3 cellular contexts compared by ENCODE assay signal in the genomic region with DNA sequence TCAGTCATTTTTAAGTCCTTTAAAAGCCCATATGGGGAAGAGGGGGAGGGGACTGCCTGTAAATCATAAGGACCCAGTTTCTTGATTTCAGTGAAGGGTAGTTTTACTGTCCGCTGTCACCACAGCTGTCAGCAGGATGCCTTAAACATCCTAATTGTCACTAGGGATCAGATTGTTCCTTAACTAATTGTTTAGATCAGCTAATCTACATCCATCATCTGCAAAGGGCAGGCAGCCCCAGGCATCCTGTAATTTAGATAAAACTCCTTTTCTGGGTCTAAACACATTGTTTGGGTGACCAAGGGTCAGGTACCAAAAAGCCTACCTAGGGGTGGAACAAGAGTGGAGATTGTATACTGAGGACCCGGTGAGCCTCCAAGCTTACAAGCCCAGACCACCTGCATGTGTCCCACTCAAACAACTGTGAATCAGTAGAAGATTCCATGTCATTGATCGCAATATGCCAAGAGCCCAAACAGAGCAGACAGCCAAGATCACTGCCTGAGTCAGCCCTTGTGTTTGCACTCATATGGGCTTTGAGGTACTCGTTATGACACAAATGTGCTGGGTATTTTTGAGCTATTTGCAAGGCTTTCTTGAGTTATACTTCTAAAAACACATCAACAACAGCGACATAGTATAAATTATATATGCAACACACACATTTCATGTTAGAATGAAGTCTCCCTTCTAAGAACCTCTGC.
TF ChIP-seq lines count a peak whose summit lies in the region.

No MANE protein-coding gene starts in this region.

TF ChIP-seq in SK-N-SH, 30 proteins besides CTCF, POLR2A, EP300 and RAD21:
- TF ChIP-seq FOSL2 (IDR thresholded peaks at IDR 0.05; ENCODE audit: borderline replicate concordance, low read depth) (no peak), GATA2 (CRISPR knock-in tag; IDR thresholded peaks at IDR 0.05) (peak; percentile 60), MEF2A (IDR thresholded peaks at IDR 0.05; ENCODE audit: borderline replicate concordance, low read depth) (no peak), POLR2AphosphoS5 (IDR thresholded peaks at IDR 0.05; ENCODE audit: low read depth, low read length) (no peak)
- TF ChIP-seq, protein P1, sequence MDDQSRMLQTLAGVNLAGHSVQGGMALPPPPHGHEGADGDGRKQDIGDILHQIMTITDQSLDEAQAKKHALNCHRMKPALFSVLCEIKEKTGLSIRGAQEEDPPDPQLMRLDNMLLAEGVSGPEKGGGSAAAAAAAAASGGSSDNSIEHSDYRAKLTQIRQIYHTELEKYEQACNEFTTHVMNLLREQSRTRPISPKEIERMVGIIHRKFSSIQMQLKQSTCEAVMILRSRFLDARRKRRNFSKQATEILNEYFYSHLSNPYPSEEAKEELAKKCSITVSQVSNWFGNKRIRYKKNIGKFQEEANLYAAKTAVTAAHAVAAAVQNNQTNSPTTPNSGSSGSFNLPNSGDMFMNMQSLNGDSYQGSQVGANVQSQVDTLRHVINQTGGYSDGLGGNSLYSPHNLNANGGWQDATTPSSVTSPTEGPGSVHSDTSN (IDR thresholded peaks at IDR 0.05), result no peak

TF ChIP-seq in SK-N-SH treated with all-trans-retinoic acid at 6 μM for 48 hours, 23 proteins besides CTCF, POLR2A, EP300 and RAD21 (continues in another document):
- TF ChIP-seq RARB (CRISPR knock-in tag; IDR thresholded peaks at IDR 0.05), result no peak
- TF ChIP-seq, protein P2, sequence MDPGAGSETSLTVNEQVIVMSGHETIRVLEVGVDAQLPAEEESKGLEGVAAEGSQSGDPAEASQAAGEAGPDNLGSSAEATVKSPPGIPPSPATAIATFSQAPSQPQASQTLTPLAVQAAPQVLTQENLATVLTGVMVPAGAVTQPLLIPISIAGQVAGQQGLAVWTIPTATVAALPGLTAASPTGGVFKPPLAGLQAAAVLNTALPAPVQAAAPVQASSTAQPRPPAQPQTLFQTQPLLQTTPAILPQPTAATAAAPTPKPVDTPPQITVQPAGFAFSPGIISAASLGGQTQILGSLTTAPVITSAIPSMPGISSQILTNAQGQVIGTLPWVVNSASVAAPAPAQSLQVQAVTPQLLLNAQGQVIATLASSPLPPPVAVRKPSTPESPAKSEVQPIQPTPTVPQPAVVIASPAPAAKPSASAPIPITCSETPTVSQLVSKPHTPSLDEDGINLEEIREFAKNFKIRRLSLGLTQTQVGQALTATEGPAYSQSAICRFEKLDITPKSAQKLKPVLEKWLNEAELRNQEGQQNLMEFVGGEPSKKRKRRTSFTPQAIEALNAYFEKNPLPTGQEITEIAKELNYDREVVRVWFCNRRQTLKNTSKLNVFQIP (CRISPR knock-in tag; IDR thresholded peaks at IDR 0.05; ENCODE audit: borderline replicate concordance, low read depth), result no peak
- TF ChIP-seq CSDC2 (CRISPR knock-in tag; IDR thresholded peaks at IDR 0.05), result no peak
- TF ChIP-seq TOX (CRISPR knock-in tag; IDR thresholded peaks at IDR 0.05; ENCODE audit: borderline replicate concordance), result no peak
- TF ChIP-seq ZFP3 (CRISPR knock-in tag; IDR thresholded peaks at IDR 0.05), result no peak
- TF ChIP-seq ESRRG (CRISPR knock-in tag; IDR thresholded peaks at IDR 0.05), result no peak
- TF ChIP-seq, protein P3, sequence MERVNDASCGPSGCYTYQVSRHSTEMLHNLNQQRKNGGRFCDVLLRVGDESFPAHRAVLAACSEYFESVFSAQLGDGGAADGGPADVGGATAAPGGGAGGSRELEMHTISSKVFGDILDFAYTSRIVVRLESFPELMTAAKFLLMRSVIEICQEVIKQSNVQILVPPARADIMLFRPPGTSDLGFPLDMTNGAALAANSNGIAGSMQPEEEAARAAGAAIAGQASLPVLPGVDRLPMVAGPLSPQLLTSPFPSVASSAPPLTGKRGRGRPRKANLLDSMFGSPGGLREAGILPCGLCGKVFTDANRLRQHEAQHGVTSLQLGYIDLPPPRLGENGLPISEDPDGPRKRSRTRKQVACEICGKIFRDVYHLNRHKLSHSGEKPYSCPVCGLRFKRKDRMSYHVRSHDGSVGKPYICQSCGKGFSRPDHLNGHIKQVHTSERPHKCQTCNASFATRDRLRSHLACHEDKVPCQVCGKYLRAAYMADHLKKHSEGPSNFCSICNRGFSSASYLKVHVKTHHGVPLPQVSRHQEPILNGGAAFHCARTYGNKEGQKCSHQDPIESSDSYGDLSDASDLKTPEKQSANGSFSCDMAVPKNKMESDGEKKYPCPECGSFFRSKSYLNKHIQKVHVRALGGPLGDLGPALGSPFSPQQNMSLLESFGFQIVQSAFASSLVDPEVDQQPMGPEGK (CRISPR knock-in tag; IDR thresholded peaks at IDR 0.05; ENCODE audit: borderline replicate concordance), result no peak
- no peak for TF ChIP-seq TCF4 (CRISPR knock-in tag; IDR thresholded peaks at IDR 0.05; ENCODE audit: borderline replicate concordance)
- TF ChIP-seq, protein P4, sequence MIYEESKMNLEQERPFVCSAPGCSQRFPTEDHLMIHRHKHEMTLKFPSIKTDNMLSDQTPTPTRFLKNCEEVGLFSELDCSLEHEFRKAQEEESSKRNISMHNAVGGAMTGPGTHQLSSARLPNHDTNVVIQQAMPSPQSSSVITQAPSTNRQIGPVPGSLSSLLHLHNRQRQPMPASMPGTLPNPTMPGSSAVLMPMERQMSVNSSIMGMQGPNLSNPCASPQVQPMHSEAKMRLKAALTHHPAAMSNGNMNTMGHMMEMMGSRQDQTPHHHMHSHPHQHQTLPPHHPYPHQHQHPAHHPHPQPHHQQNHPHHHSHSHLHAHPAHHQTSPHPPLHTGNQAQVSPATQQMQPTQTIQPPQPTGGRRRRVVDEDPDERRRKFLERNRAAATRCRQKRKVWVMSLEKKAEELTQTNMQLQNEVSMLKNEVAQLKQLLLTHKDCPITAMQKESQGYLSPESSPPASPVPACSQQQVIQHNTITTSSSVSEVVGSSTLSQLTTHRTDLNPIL (CRISPR knock-in tag; IDR thresholded peaks at IDR 0.05; ENCODE audit: low read depth), result no peak
- TF ChIP-seq ARNTL (CRISPR knock-in tag; IDR thresholded peaks at IDR 0.05; ENCODE audit: borderline replicate concordance, low read depth), result no peak
- TF ChIP-seq, protein P5, sequence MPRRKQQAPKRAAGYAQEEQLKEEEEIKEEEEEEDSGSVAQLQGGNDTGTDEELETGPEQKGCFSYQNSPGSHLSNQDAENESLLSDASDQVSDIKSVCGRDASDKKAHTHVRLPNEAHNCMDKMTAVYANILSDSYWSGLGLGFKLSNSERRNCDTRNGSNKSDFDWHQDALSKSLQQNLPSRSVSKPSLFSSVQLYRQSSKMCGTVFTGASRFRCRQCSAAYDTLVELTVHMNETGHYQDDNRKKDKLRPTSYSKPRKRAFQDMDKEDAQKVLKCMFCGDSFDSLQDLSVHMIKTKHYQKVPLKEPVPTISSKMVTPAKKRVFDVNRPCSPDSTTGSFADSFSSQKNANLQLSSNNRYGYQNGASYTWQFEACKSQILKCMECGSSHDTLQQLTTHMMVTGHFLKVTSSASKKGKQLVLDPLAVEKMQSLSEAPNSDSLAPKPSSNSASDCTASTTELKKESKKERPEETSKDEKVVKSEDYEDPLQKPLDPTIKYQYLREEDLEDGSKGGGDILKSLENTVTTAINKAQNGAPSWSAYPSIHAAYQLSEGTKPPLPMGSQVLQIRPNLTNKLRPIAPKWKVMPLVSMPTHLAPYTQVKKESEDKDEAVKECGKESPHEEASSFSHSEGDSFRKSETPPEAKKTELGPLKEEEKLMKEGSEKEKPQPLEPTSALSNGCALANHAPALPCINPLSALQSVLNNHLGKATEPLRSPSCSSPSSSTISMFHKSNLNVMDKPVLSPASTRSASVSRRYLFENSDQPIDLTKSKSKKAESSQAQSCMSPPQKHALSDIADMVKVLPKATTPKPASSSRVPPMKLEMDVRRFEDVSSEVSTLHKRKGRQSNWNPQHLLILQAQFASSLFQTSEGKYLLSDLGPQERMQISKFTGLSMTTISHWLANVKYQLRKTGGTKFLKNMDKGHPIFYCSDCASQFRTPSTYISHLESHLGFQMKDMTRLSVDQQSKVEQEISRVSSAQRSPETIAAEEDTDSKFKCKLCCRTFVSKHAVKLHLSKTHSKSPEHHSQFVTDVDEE (CRISPR knock-in tag; IDR thresholded peaks at IDR 0.05), result no peak
- TF ChIP-seq ZNF565 (CRISPR knock-in tag; conservative IDR thresholded peaks at IDR 0.05; ENCODE audit: low read depth), result no peak

TF ChIP-seq in H1, 55 proteins besides CTCF, POLR2A, EP300 and RAD21:
- TF ChIP-seq TCF12 (IDR thresholded peaks at IDR 0.05; ENCODE audit: low read depth, low read length) (no peak), POU5F1 (IDR thresholded peaks at IDR 0.05; ENCODE audit: low read depth, low read length) (no peak)
